In the genomic region with DNA sequence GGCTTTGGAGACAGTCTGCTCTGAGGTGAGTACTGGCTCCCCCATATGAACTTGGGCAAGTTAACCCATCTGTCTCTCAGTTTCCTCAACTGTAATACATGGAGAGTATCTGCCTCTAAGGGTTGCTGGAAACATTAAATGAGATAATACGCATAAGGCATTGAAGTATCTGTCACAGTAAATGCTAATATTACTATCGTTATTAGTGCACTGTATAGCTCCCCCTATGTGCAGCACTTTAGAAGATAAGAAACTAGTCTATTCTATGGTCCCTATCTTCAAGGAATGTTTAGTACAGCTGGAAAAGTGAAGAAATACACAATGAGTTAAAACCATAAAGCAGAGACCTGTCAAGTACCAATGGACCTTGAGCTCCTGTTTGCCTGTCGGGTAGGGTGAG, we compare ENCODE assay signal across 16 cellular contexts. TPM values are rescaled to one million over a fixed set of nuclear protein-coding genes. Genes with fewer than 3 reads are reported as not detected.
A peak's percentile ranks its signal among the peaks of the same experiment; 100 is the strongest.
DNase-seq lines count a peak whose midpoint lies in the region; ATAC-seq and TF ChIP-seq lines count a peak whose summit lies in the region.
"Had no signal": no experiment of that assay in that cellular context is flagged by ENCODE, and none has a peak within 500 bp of the region (broad histone marks: within the 10 kb centered on the region; RNA-seq: fewer than 3 reads in every experiment).

No MANE protein-coding gene starts in this region.

- intact Hi-C loops in mammary epithelial cell (cut with micrococcal nuclease) (no loop called here), breast epithelium (cut with DNase I; ENCODE audit: low total_unique reads) (no loop called here)

- WGBS in mammary epithelial cell (ENCODE audit: low coverage, missing lambda C conversion rate) = 94% methylated on average over 3 of the region's 3 CpGs

- no peak overlapping the region for H2AFZ ChIP-seq in mammary epithelial cell (ENCODE audit: low read depth, low read length)
- H2AFZ ChIP-seq: GM23338 had no signal

- H4K20me1 ChIP-seq in mammary epithelial cell (ENCODE audit: insufficient read depth, low read length) = no peaks in the 10 kb centered on the region

- peaks cover 3 to 12% of the 10 kb centered on the region in 2 donors for H3K4me1 Mint-ChIP-seq in stimulated activated naive B cell treated with anti-CD40 and anti-IgM and Interleukin-4, amounts not matched to agents 10 μg/mL and 1 μg/mL and 100 μg/mL, for 72 hours
- H3K4me1 Mint-ChIP-seq: GM23338 had no signal

- peaks cover 23 to 32% of the 10 kb centered on the region in 2 donors for H3K36me3 Mint-ChIP-seq in stimulated activated naive B cell treated with anti-CD40 and anti-IgM and Interleukin-4, amounts not matched to agents 10 μg/mL and 1 μg/mL and 100 μg/mL, for 72 hours

- H3K4me1 ChIP-seq in mammary epithelial cell (ENCODE audit: insufficient read depth, low read length) (no peaks in the 10 kb centered on the region), breast epithelium (no peaks in the 10 kb centered on the region), RWPE2 (ENCODE audit: insufficient read depth, poor library complexity, severe bottlenecking) (no peaks in the 10 kb centered on the region)
- H3K4me1 ChIP-seq: pancreas had no signal

- ATAC-seq in RWPE2 (ENCODE audit: low read depth) = no peak
- ATAC-seq in stimulated activated naive B cell treated with anti-CD40 and anti-IgM and Interleukin-4, amounts not matched to agents 10 μg/mL and 1 μg/mL and 100 μg/mL, for 72 hours (replicated peaks) = no peak
- ATAC-seq in HG03108 (IDR thresholded peaks at IDR 0.05; ENCODE audit: unreplicated experiment) = no peak
- ATAC-seq: GM23338, pancreas had no signal

- in situ Hi-C loops in mammary epithelial cell (cut with MboI; ENCODE audit: low sequenced_read_pairs in 2 of 2) = no loop called here

- CTCF ChIA-PET in mammary epithelial cell (lab: Charles Lee; ENCODE audit: low non-redundant PET) = interaction anchor here (0.9 kb wide), 1 partner anchor 36 kb away, joined by 7 read pairs; no protein-coding TSS in a partner anchor

- DNase-seq in mammary epithelial cell (no peak), breast epithelium (ENCODE audit: low spot score in 2 of 2) (no peak), RWPE2 (ENCODE audit: low spot score) (no peak), fibroblast of the aortic adventitia (ENCODE audit: low read depth) (no peak), NCI-H1694 treated with DMSO at 0.1 percent for 48 hours (lab: John Stamatoyannopoulos, UW) (no peak), COLO668 (lab: John Stamatoyannopoulos, UW; ENCODE audit: unreplicated experiment) (no peak)
- DNase-seq in stimulated activated naive B cell treated with anti-CD40 and anti-IgM and Interleukin-4, amounts not matched to agents 10 μg/mL and 1 μg/mL and 100 μg/mL, for 72 hours = no peak
- DNase-seq: activated CD4-positive, CD25-positive, alpha-beta regulatory T cell; cortex of kidney; mesendoderm; NCI-H2171; NK-92 treated with Interleukin-12 subunit alpha and Interleukin-12 subunit beta, amount 100 ng/mL, for 24 hours; pancreas had no signal

- peaks cover 33% of the 10 kb centered on the region for H3K36me3 ChIP-seq in mammary epithelial cell (ENCODE audit: insufficient read depth, low read length)
- no peaks in the 10 kb centered on the region for H3K36me3 ChIP-seq in breast epithelium
- peaks cover 85% of the 10 kb centered on the region for H3K36me3 ChIP-seq in RWPE2 (ENCODE audit: low read depth)

- dilution Hi-C loops in mammary epithelial cell (cut with HindIII; ENCODE audit: low sequenced_read_pairs) = no loop called here

- H3K27me3 ChIP-seq in mammary epithelial cell (ENCODE audit: insufficient read depth, low read length) (no peaks in the 10 kb centered on the region), breast epithelium (no peaks in the 10 kb centered on the region), RWPE2 (ENCODE audit: insufficient read depth, poor library complexity, severe bottlenecking) (no peaks in the 10 kb centered on the region)
- H3K27me3 ChIP-seq: pancreas, tibial nerve had no signal

- no TSS peak for BruUV-seq in mammary epithelial cell (replicated peaks; lab: Mats Ljungman, UMichigan)

- H3K4me3 Mint-ChIP-seq in stimulated activated naive B cell treated with anti-CD40 and anti-IgM and Interleukin-4, amounts not matched to agents 10 μg/mL and 1 μg/mL and 100 μg/mL, for 72 hours = no peak overlapping the region
- H3K4me3 Mint-ChIP-seq: GM23338 had no signal

- TF ChIP-seq POLR2A in breast epithelium (IDR thresholded peaks at IDR 0.05) = no peak

- H3K4me3 ChIP-seq in mammary epithelial cell (replicated peaks in 1 of 3; ENCODE audit: insufficient read depth in 1 of 3, low read depth in 2 of 3, low read length in 3 of 3) (no peak overlapping the region), breast epithelium (no peak overlapping the region), RWPE2 (ENCODE audit: severe bottlenecking) (no peak overlapping the region), fibroblast of the aortic adventitia (ENCODE audit: low read depth, low read length) (no peak overlapping the region)
- H3K4me3 ChIP-seq: GM23338, pancreas, tibial nerve had no signal

- peak; percentile 24 to 33 for TF ChIP-seq CTCF in mammary epithelial cell (conservative IDR thresholded peaks at IDR 0.05 in 1 of 2, IDR thresholded peaks at IDR 0.05 in 1 of 2; ENCODE audit: extremely low read depth in 1 of 2, insufficient read depth in 1 of 2, low read depth in 1 of 2, low read length in 2 of 2)
- no peak for TF ChIP-seq CTCF in breast epithelium (IDR thresholded peaks at IDR 0.05)
- peak; percentile 39 for TF ChIP-seq CTCF in RWPE2 (IDR thresholded peaks at IDR 0.05; ENCODE audit: poor library complexity, severe bottlenecking)
- TF ChIP-seq CTCF in fibroblast of the aortic adventitia (IDR thresholded peaks at IDR 0.05; ENCODE audit: insufficient read depth, low read length) = peak; percentile 0

- H3K4me2 ChIP-seq in mammary epithelial cell (ENCODE audit: insufficient read depth, low read depth, low read length) = no peak overlapping the region
- H3K4me2 ChIP-seq: GM23338 had no signal

- no peaks in the 10 kb centered on the region for H3K9me3 Mint-ChIP-seq in stimulated activated naive B cell treated with anti-CD40 and anti-IgM and Interleukin-4, amounts not matched to agents 10 μg/mL and 1 μg/mL and 100 μg/mL, for 72 hours
- H3K9me3 Mint-ChIP-seq: GM23338 had no signal

- H3K27ac Mint-ChIP-seq in stimulated activated naive B cell treated with anti-CD40 and anti-IgM and Interleukin-4, amounts not matched to agents 10 μg/mL and 1 μg/mL and 100 μg/mL, for 72 hours = peak overlapping the region; percentile 65
- H3K27ac Mint-ChIP-seq: GM23338 had no signal

- H3K27me3 Mint-ChIP-seq in stimulated activated naive B cell treated with anti-CD40 and anti-IgM and Interleukin-4, amounts not matched to agents 10 μg/mL and 1 μg/mL and 100 μg/mL, for 72 hours = no peaks in the 10 kb centered on the region

- H3K79me2 ChIP-seq in mammary epithelial cell (ENCODE audit: insufficient read depth, low read length) = no peaks in the 10 kb centered on the region

- H3K27ac ChIP-seq in mammary epithelial cell (ENCODE audit: insufficient read depth, low read depth, low read length) = no peak overlapping the region
- H3K27ac ChIP-seq in breast epithelium = no peak overlapping the region
- no peak overlapping the region for H3K27ac ChIP-seq in RWPE2 (ENCODE audit: poor library complexity, severe bottlenecking)
- H3K27ac ChIP-seq: pancreas, tibial nerve had no signal

- H3K9ac ChIP-seq in mammary epithelial cell (ENCODE audit: insufficient read depth, low read length) = no peak overlapping the region

- H3K9me3 ChIP-seq in mammary epithelial cell (replicated peaks; ENCODE audit: insufficient read depth, low read length) (no peaks in the 10 kb centered on the region), breast epithelium (no peaks in the 10 kb centered on the region), RWPE2 (ENCODE audit: severe bottlenecking) (no peaks in the 10 kb centered on the region)
- H3K9me3 ChIP-seq: pancreas, tibial nerve had no signal

RNA-seq across cellular contexts. Expression of gene CFL2, which starts 51.7 kb away (rescaled TPM):
- total RNA-seq in mammary epithelial cell (10 to 100 TPM; 30.1 to 34.5 TPM), breast epithelium (10 to 100 TPM; 28.8 to 75.2 (median 34.4) TPM), fibroblast of the aortic adventitia (ENCODE audit: low replicate concordance) (107 and 266 TPM in 2 replicates)
- 21.0 TPM for polyA plus RNA-seq in mammary epithelial cell
- polyA minus RNA-seq in mammary epithelial cell = 82.1 TPM

Comparison
In these comparisons a context has a peak if more than half of its experiments do, and no peak if none do; other contexts are left out.
1. CTCF ChIP-seq: peak in mammary epithelial cell (2 of 2), RWPE2 (single experiment) and fibroblast of the aortic adventitia (single experiment); none in breast epithelium (0 of 3).